29 cellular contexts compared by ENCODE assay signal in the genomic region with DNA sequence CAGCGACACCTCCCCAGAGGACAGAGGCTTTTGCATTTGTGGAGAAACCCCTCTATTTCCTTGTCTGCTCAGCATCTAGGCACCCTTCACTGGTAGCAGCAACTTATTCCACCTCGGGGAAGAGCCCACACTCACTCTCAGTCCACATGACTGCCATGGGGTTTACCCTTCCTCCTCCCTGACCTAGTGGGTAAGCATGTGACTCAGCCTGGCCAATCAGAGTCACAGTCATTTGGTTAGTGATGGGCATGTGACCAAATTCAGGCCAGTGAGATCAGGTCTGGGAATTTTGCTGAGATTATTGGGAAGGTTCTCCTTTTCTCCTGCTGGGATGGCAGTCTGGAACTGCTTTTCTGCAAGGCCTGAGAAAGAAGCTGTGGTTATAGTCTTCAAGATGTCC.
A peak's percentile ranks its signal among the peaks of the same experiment; 100 is the strongest.
DNase-seq lines count a peak whose midpoint lies in the region; ATAC-seq lines count a peak whose summit lies in the region.
"Had no signal": no experiment of that assay in that cellular context is flagged by ENCODE, and none has a peak within 500 bp of the region (broad histone marks: within the 10 kb centered on the region; RNA-seq: fewer than 3 reads in every experiment).

No MANE protein-coding gene starts in this region.

- in situ Hi-C loops in GM23248 (cut with MboI) (loop anchor here (25.0 kb wide), 1 partner anchor 596 kb away; a partner anchor contains a TSS), SK-MEL-5 (cut with HindIII; ENCODE audit: low pct_unique_long_range_greater_than_20kb, low sequenced_read_pairs) (no loop called here)

- no peaks in the 10 kb centered on the region for H3K36me3 Mint-ChIP-seq in activated CD4-positive, alpha-beta T cell treated with anti-CD3 and anti-CD28 coated beads for 36 hours (ENCODE audit: low read depth)
- H3K36me3 Mint-ChIP-seq: CD14-positive monocyte; CD8-positive, alpha-beta memory T cell had no signal

- no peaks in the 10 kb centered on the region for H3K9me3 Mint-ChIP-seq in activated CD4-positive, alpha-beta T cell treated with anti-CD3 and anti-CD28 coated beads for 36 hours (ENCODE audit: low read depth)
- H3K9me3 Mint-ChIP-seq: CD8-positive, alpha-beta memory T cell had no signal

- H3K4me1 Mint-ChIP-seq in activated CD4-positive, alpha-beta T cell treated with anti-CD3 and anti-CD28 coated beads for 36 hours, result no peaks in the 10 kb centered on the region
- H3K4me1 Mint-ChIP-seq: CD14-positive monocyte; CD8-positive, alpha-beta memory T cell; IgD-negative memory B cell had no signal

- H3K27me3 ChIP-seq in GM23248 (replicated peaks; ENCODE audit: insufficient read depth), result no peaks in the 10 kb centered on the region; the same call in none of the 2 replicates
- H3K27me3 ChIP-seq: BE2C had no signal

- no peak overlapping the region for H3K4me3 Mint-ChIP-seq in activated CD4-positive, alpha-beta T cell treated with anti-CD3 and anti-CD28 coated beads for 36 hours
- H3K4me3 Mint-ChIP-seq: CD14-positive monocyte; CD8-positive, alpha-beta memory T cell; IgD-negative memory B cell had no signal

- 23 to 36% methylated on average over 2 of the region's 2 CpGs for WGBS in GM23248 (ENCODE audit: low coverage in 1 of 2, low lambda C conversion rate in 2 of 2, missing lambda C conversion rate in 2 of 2), 2 experiments

- H3K9ac ChIP-seq in GM23248, result no peak overlapping the region
- H3K9ac ChIP-seq: SK-N-SH had no signal

- peak; percentile 51 for ATAC-seq in activated CD4-positive, alpha-beta T cell treated with anti-CD3 and anti-CD28 coated beads for 36 hours
- no peak for ATAC-seq in HG03045 (IDR thresholded peaks at IDR 0.05; ENCODE audit: unreplicated experiment)
- ATAC-seq: HCT116, Panc1 had no signal

- no peak overlapping the region for H3K4me2 ChIP-seq in GM23248 (ENCODE audit: unreplicated experiment)
- H3K4me2 ChIP-seq: SK-N-SH had no signal

- no peak overlapping the region for H3K27ac ChIP-seq in GM23248
- H3K27ac ChIP-seq: 22Rv1 had no signal

- no peaks in the 10 kb centered on the region for H3K36me3 ChIP-seq in GM23248 (ENCODE audit: low read depth)
- H3K36me3 ChIP-seq: BE2C had no signal

- H2AFZ ChIP-seq in GM23248, result no peak overlapping the region

- CTCF ChIA-PET in activated CD4-positive, alpha-beta T cell treated with anti-CD3 and anti-CD28 coated beads for 36 hours (lab: Charles Lee), result interaction anchor here (0.6 kb wide), 1 partner anchor 39 kb away, joined by 3 read pairs; no protein-coding TSS in a partner anchor

- POLR2A ChIA-PET in activated CD4-positive, alpha-beta T cell treated with anti-CD3 and anti-CD28 coated beads for 36 hours (lab: Charles Lee), result no interaction called here

- intact Hi-C loops in activated CD4-positive, alpha-beta T cell treated with anti-CD3 and anti-CD28 coated beads for 36 hours (cut with DNase I, micrococcal nuclease), result no loop called here

- H3K79me2 ChIP-seq in GM23248 (ENCODE audit: insufficient read depth), result no peaks in the 10 kb centered on the region

- H3K9me2 ChIP-seq in GM23248 (ENCODE audit: insufficient read depth), result no peaks in the 10 kb centered on the region
- H3K9me2 ChIP-seq: SK-N-SH had no signal

- H3K27me3 Mint-ChIP-seq in activated CD4-positive, alpha-beta T cell treated with anti-CD3 and anti-CD28 coated beads for 36 hours, result no peaks in the 10 kb centered on the region

- H3F3A ChIP-seq in GM23248 (ENCODE audit: insufficient read depth), result no peaks in the 10 kb centered on the region

- H3K27ac Mint-ChIP-seq in activated CD4-positive, alpha-beta T cell treated with anti-CD3 and anti-CD28 coated beads for 36 hours, result no peak overlapping the region
- H3K27ac Mint-ChIP-seq: CD14-positive monocyte, IgD-negative memory B cell had no signal

- no peaks in the 10 kb centered on the region for H3K9me3 ChIP-seq in GM23248 (ENCODE audit: low read depth)
- H3K9me3 ChIP-seq: BE2C, SK-N-SH had no signal

- no peak overlapping the region for H3K4me3 ChIP-seq in GM23248

- H3K4me1 ChIP-seq in GM23248 (ENCODE audit: insufficient read depth), result no peaks in the 10 kb centered on the region

- peak; percentile 18 for DNase-seq in activated CD4-positive, alpha-beta T cell treated with anti-CD3 and anti-CD28 coated beads for 36 hours
- DNase-seq in activated CD4-positive, alpha-beta T cell treated with anti-CD3 and anti-CD28 coated beads for 1 hour, result no peak
- DNase-seq in GM23248 (peak; percentile 7), SK-MEL-5 (ENCODE audit: low read depth, low spot score) (peak; percentile 47), foreskin melanocyte (peak; percentile 26), ureter (ENCODE audit: low spot score) (no peak), COLO829 (ENCODE audit: low spot score) (no peak)
- DNase-seq: ACHN; BE2C; CD8-positive, alpha-beta memory T cell; DMS153; DND-41; NCI-H1092 treated with DMSO at 0.1 percent for 48 hours; NCI-H1436; NCI-H187; NCI-H2081 treated with DMSO at 0.1 percent for 48 hours; NCI-H2171; NCI-H226; NCI-H510A; NCI-H69; SHP77 treated with DMSO at 0.1 percent for 48 hours; SK-N-SH; SW 1271 had no signal

- no peaks in the 10 kb centered on the region for H4K20me1 ChIP-seq in GM23248 (ENCODE audit: insufficient read depth)

Comparison
In these comparisons a context has a peak if more than half of its experiments do, and no peak if none do; other contexts are left out.
1. DNase-seq: peak in activated CD4-positive, alpha-beta T cell treated with anti-CD3 and anti-CD28 coated beads for 36 hours (single experiment), GM23248 (single experiment), SK-MEL-5 (single experiment) and foreskin melanocyte (single experiment); none in activated CD4-positive, alpha-beta T cell treated with anti-CD3 and anti-CD28 coated beads for 1 hour (single experiment), ureter (single experiment) and COLO829 (single experiment).